ENCODE assay signal across 27 cellular contexts in the genomic region with DNA sequence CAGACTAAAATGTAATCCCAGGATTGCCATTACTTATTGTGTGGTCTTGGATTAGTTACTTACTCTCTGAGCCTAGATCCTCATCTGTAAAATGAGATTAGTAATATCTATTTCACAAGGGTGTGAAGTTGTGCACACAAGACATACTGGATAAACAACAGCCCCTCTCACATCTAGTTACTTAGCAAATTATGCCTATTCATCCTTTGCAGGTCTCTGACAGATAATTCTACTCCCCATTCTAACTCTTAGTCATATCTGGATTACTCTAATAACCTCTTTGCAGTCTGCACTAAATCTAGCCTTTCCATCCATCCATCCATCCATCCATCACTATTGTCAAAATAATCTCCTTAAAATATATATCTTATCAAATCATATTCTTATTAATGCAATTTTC.
"Had no signal": no experiment of that assay in that cellular context is flagged by ENCODE, and none has a peak within 500 bp of the region (broad histone marks: within the 10 kb centered on the region; RNA-seq: fewer than 3 reads in every experiment).

No MANE protein-coding gene starts in this region.

- ATAC-seq: naive thymus-derived CD8-positive, alpha-beta T cell; pancreas; psoas muscle; right cardiac atrium; stimulated activated memory B cell treated with anti-CD40 and anti-IgM and Interleukin-4, amounts not matched to agents 10 μg/mL and 1 μg/mL and 100 μg/mL, for 72 hours; upper lobe of right lung had no signal

- H3K27ac Mint-ChIP-seq: stimulated activated memory B cell treated with anti-CD40 and anti-IgM and Interleukin-4, amounts not matched to agents 10 μg/mL and 1 μg/mL and 100 μg/mL, for 72 hours; stimulated activated naive CD8-positive, alpha-beta T cell treated with anti-CD3 and anti-CD28 coated beads, Interleukin-15, Interleukin-2, amounts not matched to agents 100 ng/mL and 50 ng/mL, for 24 hours; type B pancreatic cell had no signal

- H3K4me3 Mint-ChIP-seq: naive B cell; natural killer cell treated with Interleukin-12 subunit alpha and Interleukin-12 subunit beta and Interleukin-15 and Interleukin-18, amount 100 ng/mL, for 72 hours; nephron progenitor cell; neural crest cell; stimulated activated memory B cell treated with anti-CD40 and anti-IgM and Interleukin-4, amounts not matched to agents 10 μg/mL and 1 μg/mL and 100 μg/mL, for 72 hours; stimulated activated naive CD8-positive, alpha-beta T cell treated with anti-CD3 and anti-CD28 coated beads, Interleukin-15, Interleukin-2, amounts not matched to agents 100 ng/mL and 50 ng/mL, for 24 hours; type B pancreatic cell had no signal

- DNase-seq: naive B cell; naive thymus-derived CD8-positive, alpha-beta T cell; nephron progenitor cell; nucleus accumbens; pancreas; psoas muscle; right cardiac atrium; right lobe of liver; sigmoid colon; small intestine; stimulated activated CD4-positive, alpha-beta T cell treated with anti-CD3 and anti-CD28 coated beads, Interleukin-15, amount 100 ng/mL, for 24 hours; stimulated activated CD4-positive, alpha-beta T cell treated with anti-CD3 and anti-CD28 coated beads, Interleukin-2, amount 100 ng/mL, for 24 hours; stimulated activated CD4-positive, alpha-beta T cell treated with anti-CD3 and anti-CD28 coated beads, Interleukin-2, amount 100 ng/mL, for 48 hours; stimulated activated CD4-positive, alpha-beta T cell treated with anti-CD3 and anti-CD28 coated beads, Interleukin-4, amount 100 ng/mL, for 24 hours; stimulated activated naive CD4-positive, alpha-beta T cell; stomach; thyroid gland; transverse colon; upper lobe of right lung; uterus had no signal

- H3K4me3 ChIP-seq: pancreas, psoas muscle, right lobe of liver, sigmoid colon, stomach, thoracic aorta, thyroid gland, transverse colon, upper lobe of right lung, uterus had no signal

- H3K27ac ChIP-seq: neutrophil, pancreas, psoas muscle, right lobe of liver, sigmoid colon, stomach, thoracic aorta, thyroid gland, transverse colon, upper lobe of right lung, uterus had no signal

- FAIRE-seq: pancreas, small intestine had no signal

- H3K9me3 Mint-ChIP-seq: naive B cell; naive thymus-derived CD8-positive, alpha-beta T cell; natural killer cell treated with Interleukin-12 subunit alpha and Interleukin-12 subunit beta and Interleukin-15 and Interleukin-18, amount 100 ng/mL, for 72 hours; nephron progenitor cell; stimulated activated memory B cell treated with anti-CD40 and anti-IgM and Interleukin-4, amounts not matched to agents 10 μg/mL and 1 μg/mL and 100 μg/mL, for 72 hours; stimulated activated naive CD8-positive, alpha-beta T cell treated with anti-CD3 and anti-CD28 coated beads, Interleukin-15, Interleukin-2, amounts not matched to agents 100 ng/mL and 50 ng/mL, for 24 hours; type B pancreatic cell had no signal

- H3K9me3 ChIP-seq: neutrophil, pancreas, psoas muscle, right lobe of liver, sigmoid colon, stomach, thoracic aorta, thyroid gland, transverse colon, upper lobe of right lung, uterus had no signal

- H3K27me3 ChIP-seq: neutrophil, pancreas, right lobe of liver, sigmoid colon, stomach, thyroid gland, transverse colon, upper lobe of right lung, uterus had no signal

- H3K4me1 Mint-ChIP-seq: naive B cell; neural crest cell; stimulated activated memory B cell treated with anti-CD40 and anti-IgM and Interleukin-4, amounts not matched to agents 10 μg/mL and 1 μg/mL and 100 μg/mL, for 72 hours had no signal

- H3K36me3 ChIP-seq: pancreas, thyroid gland, uterus had no signal

- H3K4me1 ChIP-seq: right lobe of liver, sigmoid colon, transverse colon, upper lobe of right lung, uterus had no signal
